ENCODE assay signal across 9 cellular contexts in genomic region chr17:1640329-1641064, GRCh38. TPM values are rescaled to one million over a fixed set of nuclear protein-coding genes. Genes with fewer than 3 reads are reported as not detected.
DNase-seq lines count a peak whose midpoint lies in the region; ATAC-seq and TF ChIP-seq lines count a peak whose summit lies in the region.
"Had no signal": no experiment of that assay in that cellular context is flagged by ENCODE, and none has a peak within 500 bp of the region (broad histone marks: within the 10 kb centered on the region; RNA-seq: fewer than 3 reads in every experiment).

No MANE protein-coding gene starts in this region.

- ATAC-seq in RWPE2 (ENCODE audit: low read depth) (peak; percentile 33; the same call in 1 of the 3 replicates), left lung (peak; percentile 8)

- H3K9ac ChIP-seq in BLaER1: 0 out of 2 replicates have a peak overlapping the region, but pooled peaks have one; percentile 15

- DNase-seq in RWPE2 (ENCODE audit: low spot score) (no peak), left lung (peak in 1 of 2 donors; percentile 82), inferior parietal cortex (ENCODE audit: extremely low spot score) (no peak), dermis blood vessel endothelial cell (no peak), dedifferentiated amniotic fluid mesenchymal stem cell (ENCODE audit: extremely low spot score) (no peak)
- DNase-seq: activated T-cell treated with anti-CD3 and anti-CD28 coated beads, Interleukin-2, amount 50 U/mL, for 24 hours; cortex of kidney; NCI-H2171 had no signal

- no peak for TF ChIP-seq CTCF in RWPE2 (IDR thresholded peaks at IDR 0.05; ENCODE audit: poor library complexity, severe bottlenecking)
- TF ChIP-seq CTCF in left lung (IDR thresholded peaks at IDR 0.05): no peak

- H3K27me3 ChIP-seq in BLaER1 (no peaks in the 10 kb centered on the region), RWPE2 (ENCODE audit: insufficient read depth, poor library complexity, severe bottlenecking) (no peaks in the 10 kb centered on the region), left lung (no peaks in the 10 kb centered on the region)

- peaks cover 44% of the 10 kb centered on the region for H4K20me1 ChIP-seq in BLaER1

- H3K4me1 ChIP-seq in BLaER1 (peaks cover 43% of the 10 kb centered on the region), RWPE2 (ENCODE audit: insufficient read depth, poor library complexity, severe bottlenecking) (peaks cover 13% of the 10 kb centered on the region), left lung (peaks cover 15 to 41% of the 10 kb centered on the region in 2 donors)

- H3K4me3 ChIP-seq in BLaER1: no peak overlapping the region
- no peak overlapping the region for H3K4me3 ChIP-seq in RWPE2 (ENCODE audit: severe bottlenecking)
- H3K4me3 ChIP-seq in left lung: no peak overlapping the region

- H3K27ac ChIP-seq in BLaER1: peak overlapping the region; percentile 44; the same call in 1 of the 2 replicates
- H3K27ac ChIP-seq in RWPE2 (ENCODE audit: poor library complexity, severe bottlenecking): no peak overlapping the region
- H3K27ac ChIP-seq in left lung: peak overlapping the region in 1 of 2 donors; percentile 48

- H3K36me3 ChIP-seq in BLaER1: peaks cover 61% of the 10 kb centered on the region
- no peaks in the 10 kb centered on the region for H3K36me3 ChIP-seq in RWPE2 (ENCODE audit: low read depth)
- peaks cover 0 to 41% of the 10 kb centered on the region in 2 donors for H3K36me3 ChIP-seq in left lung

- intact Hi-C loops in left lung (cut with DNase I): no loop called here

- H3K9me3 ChIP-seq in BLaER1 (no peaks in the 10 kb centered on the region), RWPE2 (ENCODE audit: severe bottlenecking) (no peaks in the 10 kb centered on the region), left lung (no peaks in the 10 kb centered on the region)

- H3K4me2 ChIP-seq in BLaER1: peak overlapping the region; percentile 26

RNA-seq across cellular contexts. Expression of gene SCARF1, which starts 5.0 kb away (rescaled TPM):
- 10 to 100 TPM; 24.8 to 33.0 TPM for total RNA-seq in left lung
- 172 and 200 TPM in 2 replicates for total RNA-seq in dermis blood vessel endothelial cell

RNA-seq across cellular contexts. Expression of gene RILP, which starts 9.2 kb away (rescaled TPM):
- total RNA-seq in left lung (10 to 100 TPM; 21.2 to 34.7 TPM), dermis blood vessel endothelial cell (12.0 and 15.7 TPM in 2 replicates)

RNA-seq across cellular contexts. Expression of gene SLC43A2, which starts 11.9 kb away (rescaled TPM):
- 10 to 100 TPM; 53.1 to 87.9 TPM for total RNA-seq in left lung
- 33.9 and 53.5 TPM in 2 replicates for total RNA-seq in dermis blood vessel endothelial cell

RNA-seq across cellular contexts. Expression of gene PRPF8, which starts 44.2 kb away (rescaled TPM):
- 100 to 1,000 TPM; 230 to 268 TPM for total RNA-seq in left lung
- total RNA-seq in dermis blood vessel endothelial cell: 79.6 and 218 TPM in 2 replicates
